In genomic region chr12:47938594-47938993, GRCh38 we compare ENCODE assay signal across 15 cellular contexts. TPM values are rescaled to one million over a fixed set of nuclear protein-coding genes. Genes with fewer than 3 reads are reported as not detected.
"Had no signal": no experiment of that assay in that cellular context is flagged by ENCODE, and none has a peak within 500 bp of the region (broad histone marks: within the 10 kb centered on the region; RNA-seq: fewer than 3 reads in every experiment).

No MANE protein-coding gene starts in this region.

- ATAC-seq: activated CD4-positive, alpha-beta T cell treated with anti-CD3 and anti-CD28 coated beads for 36 hours; activated T-cell treated with anti-CD3 and anti-CD28 coated beads, Interleukin-2, amount 50 U/mL, for 72 hours; naive thymus-derived CD8-positive, alpha-beta T cell; T-helper 17 cell had no signal

- H3K4me3 Mint-ChIP-seq: activated CD4-positive, alpha-beta memory T cell treated with anti-CD3 and anti-CD28 coated beads, Interleukin-2, amount 10 ng/mL, durations not matched to agents 7 days and 5 days; activated CD4-positive, alpha-beta T cell treated with anti-CD3 and anti-CD28 coated beads for 36 hours; activated naive CD8-positive, alpha-beta T cell treated with anti-CD3 and anti-CD28 coated beads, Interleukin-2, amount 10 ng/mL, durations not matched to agents 7 days and 5 days; activated T-cell treated with anti-CD3 and anti-CD28 coated beads, Interleukin-2, amount 50 U/mL, for 72 hours; dendritic cell treated with granulocyte-macrophage colony-stimulating factor and Interleukin-4, amounts not matched to agents 40 ng/mL and 50 ng/mL, for 4 days; naive thymus-derived CD8-positive, alpha-beta T cell; T-helper 17 cell had no signal

- H3K36me3 Mint-ChIP-seq: activated naive CD8-positive, alpha-beta T cell treated with anti-CD3 and anti-CD28 coated beads, Interleukin-2, amount 10 ng/mL, durations not matched to agents 7 days and 5 days; naive thymus-derived CD8-positive, alpha-beta T cell had no signal

- H3K9me3 ChIP-seq: neutrophil, spleen, stomach, thoracic aorta had no signal

- H3K36me3 ChIP-seq: brain microvascular endothelial cell, neutrophil, spleen, stomach, thoracic aorta had no signal

- H3K4me3 ChIP-seq: lung, spleen, stomach, thoracic aorta had no signal

- DNase-seq: activated CD4-positive, alpha-beta memory T cell treated with anti-CD3 and anti-CD28 coated beads, Interleukin-2, amount 10 ng/mL, durations not matched to agents 7 days and 5 days; activated CD4-positive, alpha-beta T cell treated with anti-CD3 and anti-CD28 coated beads for 36 hours; activated naive CD8-positive, alpha-beta T cell treated with anti-CD3 and anti-CD28 coated beads, Interleukin-2, amount 10 ng/mL, durations not matched to agents 7 days and 5 days; activated T-cell treated with anti-CD3 and anti-CD28 coated beads, Interleukin-2, amount 50 U/mL, for 72 hours; midbrain; naive thymus-derived CD8-positive, alpha-beta T cell; spleen; T-helper 17 cell had no signal

- H3K27ac Mint-ChIP-seq: activated CD4-positive, alpha-beta memory T cell treated with anti-CD3 and anti-CD28 coated beads, Interleukin-2, amount 10 ng/mL, durations not matched to agents 7 days and 5 days; activated CD4-positive, alpha-beta T cell treated with anti-CD3 and anti-CD28 coated beads for 36 hours; activated naive CD8-positive, alpha-beta T cell treated with anti-CD3 and anti-CD28 coated beads, Interleukin-2, amount 10 ng/mL, durations not matched to agents 7 days and 5 days; activated T-cell treated with anti-CD3 and anti-CD28 coated beads, Interleukin-2, amount 50 U/mL, for 72 hours; dendritic cell treated with granulocyte-macrophage colony-stimulating factor and Interleukin-4, amounts not matched to agents 40 ng/mL and 50 ng/mL, for 4 days; T-helper 17 cell had no signal

- H3K9me3 Mint-ChIP-seq: activated CD4-positive, alpha-beta memory T cell treated with anti-CD3 and anti-CD28 coated beads, Interleukin-2, amount 10 ng/mL, durations not matched to agents 7 days and 5 days; activated naive CD8-positive, alpha-beta T cell treated with anti-CD3 and anti-CD28 coated beads, Interleukin-2, amount 10 ng/mL, durations not matched to agents 7 days and 5 days; activated T-cell treated with anti-CD3 and anti-CD28 coated beads, Interleukin-2, amount 50 U/mL, for 72 hours; dendritic cell treated with granulocyte-macrophage colony-stimulating factor and Interleukin-4, amounts not matched to agents 40 ng/mL and 50 ng/mL, for 4 days; naive thymus-derived CD8-positive, alpha-beta T cell had no signal

- FAIRE-seq: frontal cortex had no signal

- H3K27ac ChIP-seq: brain microvascular endothelial cell, neutrophil, spleen, stomach, thoracic aorta had no signal

- H3K4me1 Mint-ChIP-seq: activated CD4-positive, alpha-beta T cell treated with anti-CD3 and anti-CD28 coated beads for 36 hours had no signal

RNA-seq across cellular contexts. Expression of gene VDR, which starts 33.8 kb away (rescaled TPM):
- total RNA-seq: frontal cortex had no signal
- polyA plus RNA-seq: naive thymus-derived CD8-positive, alpha-beta T cell had no signal
